In the genomic region with DNA sequence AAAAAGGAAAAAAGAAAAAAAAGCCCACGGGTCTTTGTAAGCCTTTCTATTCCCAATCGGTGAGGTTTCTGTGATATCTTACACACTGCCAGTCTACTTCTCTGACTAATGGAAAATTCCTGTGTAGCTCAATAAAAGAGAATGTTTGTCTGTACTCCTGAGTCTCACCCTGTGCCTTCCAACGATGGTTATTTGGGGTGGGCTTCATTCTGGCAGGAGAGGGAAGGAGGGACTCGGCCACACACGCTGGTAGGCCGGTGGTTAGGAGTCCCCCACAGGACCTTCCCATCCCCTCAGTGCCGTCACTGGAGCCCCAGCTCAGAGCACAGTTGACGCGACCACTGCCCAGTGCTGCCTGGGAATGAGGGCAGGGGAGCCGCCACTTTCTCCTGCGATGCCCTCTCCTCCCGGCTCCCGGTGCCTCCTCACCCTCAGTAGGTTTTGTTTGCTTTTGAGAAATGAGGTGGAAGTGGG, we compare ENCODE assay signal across 8 cellular contexts.
DNase-seq lines count a peak whose midpoint lies in the region; ATAC-seq and TF ChIP-seq lines count a peak whose summit lies in the region.

No MANE protein-coding gene starts in this region.

- H3K4me1 Mint-ChIP-seq in T-cell = peaks cover 28 to 29% (median 29%) of the 10 kb centered on the region in 3 donors
- peaks cover 32% of the 10 kb centered on the region for H3K4me1 Mint-ChIP-seq in neural crest cell

- peak overlapping the region; percentile 61 to 86 (median 81) for H3K4me3 Mint-ChIP-seq in T-cell
- peak overlapping the region; percentile 41 for H3K4me3 Mint-ChIP-seq in neural crest cell

- peak overlapping the region; percentile 41 for H3K27ac ChIP-seq in epithelial cell of prostate

- ATAC-seq in T-cell (replicated peaks in 1 of 4) (peak in 1 of 4 experiments; percentile 22), HG03280 (IDR thresholded peaks at IDR 0.05; ENCODE audit: unreplicated experiment) (no peak), GM19397 (IDR thresholded peaks at IDR 0.05; ENCODE audit: unreplicated experiment) (no peak)

- peak overlapping the region; percentile 87 to 94 for H3K27ac Mint-ChIP-seq in T-cell
- H3K27ac Mint-ChIP-seq in neural crest cell (ENCODE audit: unreplicated experiment) = peak overlapping the region; percentile 92

- POLR2A ChIA-PET in T-cell (lab: Charles Lee) = no interaction called here

- H3K27me3 Mint-ChIP-seq in T-cell (no peaks in the 10 kb centered on the region), neural crest cell (ENCODE audit: low read depth) (no peaks in the 10 kb centered on the region)

- peaks cover 1% of the 10 kb centered on the region for H3K36me3 Mint-ChIP-seq in T-cell
- H3K36me3 Mint-ChIP-seq in neural crest cell (ENCODE audit: low read depth) = no peaks in the 10 kb centered on the region

- DNase-seq in NOMO-1 treated with DMSO at 0.1 percent for 48 hours (lab: John Stamatoyannopoulos, UW; ENCODE audit: unreplicated experiment) (peak; percentile 12), NOMO-1 treated with dmso at 0.1 percent for 144 hours (lab: John Stamatoyannopoulos, UW; ENCODE audit: unreplicated experiment) (no peak), T-cell (peak in 3 of 34 experiments; percentile 2 to 23 (median 10)), epithelial cell of prostate (ENCODE audit: low read depth, low spot score) (no peak), neural crest cell (ENCODE audit: low read depth, low spot score) (no peak), NCI-H1048 (lab: John Stamatoyannopoulos, UW) (no peak)

- TF ChIP-seq CTCF in neural crest cell (conservative IDR thresholded peaks at IDR 0.05) = no peak

- H3K9me3 Mint-ChIP-seq in T-cell (no peaks in the 10 kb centered on the region), neural crest cell (no peaks in the 10 kb centered on the region)

- CTCF ChIA-PET in T-cell (lab: Charles Lee) = interaction anchor here in 1 of 2 donors (0.8 kb wide), 1 partner anchor 95 kb away, joined by 3 read pairs; no protein-coding TSS in a partner anchor
